In the genomic region with DNA sequence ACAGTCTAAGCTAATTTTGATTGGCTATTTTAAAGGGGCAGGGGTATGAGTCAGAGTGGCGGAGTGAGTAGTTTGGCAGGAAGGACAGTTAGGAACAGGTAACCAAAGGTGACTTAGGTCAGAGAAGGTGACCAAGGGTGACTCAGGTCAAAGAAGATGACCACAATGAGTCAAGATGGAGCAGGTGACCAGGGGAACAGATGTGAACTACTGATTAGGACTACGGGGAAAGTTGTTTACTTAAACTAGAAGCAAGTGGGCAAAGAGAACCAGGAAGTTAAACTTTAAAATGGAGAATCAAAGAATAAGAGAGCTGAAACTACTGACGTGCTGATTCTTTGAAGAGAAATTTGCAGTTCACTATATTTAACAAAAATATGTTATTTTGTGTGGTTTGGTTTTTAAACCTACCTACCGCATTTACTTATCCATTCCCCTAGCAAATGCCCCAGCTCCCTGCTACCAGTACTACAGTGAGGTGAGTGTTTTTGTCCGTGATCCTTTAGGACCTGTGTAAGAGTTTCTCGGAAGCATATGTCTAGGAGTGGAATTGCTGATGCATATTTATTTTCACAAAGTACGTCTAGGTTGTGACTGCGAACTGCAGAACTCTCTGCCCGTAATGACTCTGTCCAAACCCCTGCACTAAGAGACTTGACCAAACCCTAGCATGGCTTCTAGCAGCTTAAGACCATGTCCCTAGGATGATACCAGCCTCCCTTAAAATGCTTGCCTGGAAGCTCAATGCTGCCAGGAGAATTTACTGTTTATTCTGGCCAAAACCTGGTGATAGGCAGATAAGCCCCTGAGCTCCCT, we compare ENCODE assay signal across 1 cellular context.
TF ChIP-seq lines count a peak whose summit lies in the region.

No MANE protein-coding gene starts in this region.

TF ChIP-seq in K562, 482 proteins besides CTCF, POLR2A, EP300 and RAD21 (continued from another document and continues in another):
- TF ChIP-seq, protein P1, sequence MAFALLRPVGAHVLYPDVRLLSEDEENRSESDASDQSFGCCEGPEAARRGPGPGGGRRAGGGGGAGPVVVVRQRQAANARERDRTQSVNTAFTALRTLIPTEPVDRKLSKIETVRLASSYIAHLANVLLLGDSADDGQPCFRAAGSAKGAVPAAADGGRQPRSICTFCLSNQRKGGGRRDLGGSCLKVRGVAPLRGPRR (CRISPR knock-in tag; IDR thresholded peaks at IDR 0.05) = no peak; the same call in 1 of the 2 replicates
- TF ChIP-seq ATF7 (IDR thresholded peaks at IDR 0.05) = peak; percentile 83
- TF ChIP-seq, protein P2, sequence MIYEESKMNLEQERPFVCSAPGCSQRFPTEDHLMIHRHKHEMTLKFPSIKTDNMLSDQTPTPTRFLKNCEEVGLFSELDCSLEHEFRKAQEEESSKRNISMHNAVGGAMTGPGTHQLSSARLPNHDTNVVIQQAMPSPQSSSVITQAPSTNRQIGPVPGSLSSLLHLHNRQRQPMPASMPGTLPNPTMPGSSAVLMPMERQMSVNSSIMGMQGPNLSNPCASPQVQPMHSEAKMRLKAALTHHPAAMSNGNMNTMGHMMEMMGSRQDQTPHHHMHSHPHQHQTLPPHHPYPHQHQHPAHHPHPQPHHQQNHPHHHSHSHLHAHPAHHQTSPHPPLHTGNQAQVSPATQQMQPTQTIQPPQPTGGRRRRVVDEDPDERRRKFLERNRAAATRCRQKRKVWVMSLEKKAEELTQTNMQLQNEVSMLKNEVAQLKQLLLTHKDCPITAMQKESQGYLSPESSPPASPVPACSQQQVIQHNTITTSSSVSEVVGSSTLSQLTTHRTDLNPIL (CRISPR knock-in tag; IDR thresholded peaks at IDR 0.05) = no peak
- TF ChIP-seq, protein P3, sequence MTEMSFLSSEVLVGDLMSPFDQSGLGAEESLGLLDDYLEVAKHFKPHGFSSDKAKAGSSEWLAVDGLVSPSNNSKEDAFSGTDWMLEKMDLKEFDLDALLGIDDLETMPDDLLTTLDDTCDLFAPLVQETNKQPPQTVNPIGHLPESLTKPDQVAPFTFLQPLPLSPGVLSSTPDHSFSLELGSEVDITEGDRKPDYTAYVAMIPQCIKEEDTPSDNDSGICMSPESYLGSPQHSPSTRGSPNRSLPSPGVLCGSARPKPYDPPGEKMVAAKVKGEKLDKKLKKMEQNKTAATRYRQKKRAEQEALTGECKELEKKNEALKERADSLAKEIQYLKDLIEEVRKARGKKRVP (CRISPR knock-in tag; IDR thresholded peaks at IDR 0.05) = peak; percentile 42; the same call in 1 of the 2 replicates
- TF ChIP-seq, protein P4, sequence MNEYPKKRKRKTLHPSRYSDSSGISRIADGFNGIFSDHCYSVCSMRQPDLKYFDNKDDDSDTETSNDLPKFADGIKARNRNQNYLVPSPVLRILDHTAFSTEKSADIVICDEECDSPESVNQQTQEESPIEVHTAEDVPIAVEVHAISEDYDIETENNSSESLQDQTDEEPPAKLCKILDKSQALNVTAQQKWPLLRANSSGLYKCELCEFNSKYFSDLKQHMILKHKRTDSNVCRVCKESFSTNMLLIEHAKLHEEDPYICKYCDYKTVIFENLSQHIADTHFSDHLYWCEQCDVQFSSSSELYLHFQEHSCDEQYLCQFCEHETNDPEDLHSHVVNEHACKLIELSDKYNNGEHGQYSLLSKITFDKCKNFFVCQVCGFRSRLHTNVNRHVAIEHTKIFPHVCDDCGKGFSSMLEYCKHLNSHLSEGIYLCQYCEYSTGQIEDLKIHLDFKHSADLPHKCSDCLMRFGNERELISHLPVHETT (CRISPR knock-in tag; conservative IDR thresholded peaks at IDR 0.05 in 1 of 2, IDR thresholded peaks at IDR 0.05 in 1 of 2) = peak in 1 of 2 experiments; percentile 75; a peak in 2 of 4 replicates
- peak; percentile 93 for TF ChIP-seq DPF2 (IDR thresholded peaks at IDR 0.05)
- peak; percentile 66 for TF ChIP-seq HDAC2 (IDR thresholded peaks at IDR 0.05)
- peak; percentile 81 for TF ChIP-seq TEAD4 (IDR thresholded peaks at IDR 0.05; ENCODE audit: low read length)
- TF ChIP-seq TEAD4 (CRISPR knock-in tag; IDR thresholded peaks at IDR 0.05; ENCODE audit: borderline replicate concordance) = no peak
- peak; percentile 98 for TF ChIP-seq SMARCE1 (IDR thresholded peaks at IDR 0.05)
- TF ChIP-seq SOX6 (IDR thresholded peaks at IDR 0.05) = peak; percentile 94
- TF ChIP-seq SP1 (CRISPR knock-in tag; IDR thresholded peaks at IDR 0.05) = no peak
- peak; percentile 74; the same call in 1 of the 2 replicates for TF ChIP-seq CBFB (CRISPR knock-in tag; IDR thresholded peaks at IDR 0.05)
- TF ChIP-seq MYNN (IDR thresholded peaks at IDR 0.05) = no peak
- no peak for TF ChIP-seq MYNN (CRISPR knock-in tag; IDR thresholded peaks at IDR 0.05)
- peak in 1 of 2 experiments; percentile 66; a peak in 2 of 4 replicates for TF ChIP-seq TBL1XR1 (IDR thresholded peaks at IDR 0.05; ENCODE audit: low read length in 2 of 2)
- TF ChIP-seq BRD9 (IDR thresholded peaks at IDR 0.05; ENCODE audit: low read depth, partially characterized antibody) = peak; percentile 32
- TF ChIP-seq ERF (CRISPR knock-in tag; IDR thresholded peaks at IDR 0.05) = 0 out of 2 replicates have a peak, but pooled peaks have one; percentile 23
- TF ChIP-seq FOXP1 (CRISPR knock-in tag; IDR thresholded peaks at IDR 0.05) = no peak
- TF ChIP-seq RBBP5 (IDR thresholded peaks at IDR 0.05; ENCODE audit: borderline replicate concordance, insufficient read depth, low read length, poor library complexity, severe bottlenecking) = no peak
- peak; percentile 54; the same call in 1 of the 2 replicates for TF ChIP-seq GATA2 (CRISPR knock-in tag; IDR thresholded peaks at IDR 0.05)
- no peak for TF ChIP-seq NR2C2 (CRISPR knock-in tag; IDR thresholded peaks at IDR 0.05)
- peak; percentile 74 for TF ChIP-seq NR2C2 (tag; IDR thresholded peaks at IDR 0.05)
- no peak for TF ChIP-seq HMG20B (CRISPR knock-in tag; IDR thresholded peaks at IDR 0.05)
- TF ChIP-seq, protein P5, sequence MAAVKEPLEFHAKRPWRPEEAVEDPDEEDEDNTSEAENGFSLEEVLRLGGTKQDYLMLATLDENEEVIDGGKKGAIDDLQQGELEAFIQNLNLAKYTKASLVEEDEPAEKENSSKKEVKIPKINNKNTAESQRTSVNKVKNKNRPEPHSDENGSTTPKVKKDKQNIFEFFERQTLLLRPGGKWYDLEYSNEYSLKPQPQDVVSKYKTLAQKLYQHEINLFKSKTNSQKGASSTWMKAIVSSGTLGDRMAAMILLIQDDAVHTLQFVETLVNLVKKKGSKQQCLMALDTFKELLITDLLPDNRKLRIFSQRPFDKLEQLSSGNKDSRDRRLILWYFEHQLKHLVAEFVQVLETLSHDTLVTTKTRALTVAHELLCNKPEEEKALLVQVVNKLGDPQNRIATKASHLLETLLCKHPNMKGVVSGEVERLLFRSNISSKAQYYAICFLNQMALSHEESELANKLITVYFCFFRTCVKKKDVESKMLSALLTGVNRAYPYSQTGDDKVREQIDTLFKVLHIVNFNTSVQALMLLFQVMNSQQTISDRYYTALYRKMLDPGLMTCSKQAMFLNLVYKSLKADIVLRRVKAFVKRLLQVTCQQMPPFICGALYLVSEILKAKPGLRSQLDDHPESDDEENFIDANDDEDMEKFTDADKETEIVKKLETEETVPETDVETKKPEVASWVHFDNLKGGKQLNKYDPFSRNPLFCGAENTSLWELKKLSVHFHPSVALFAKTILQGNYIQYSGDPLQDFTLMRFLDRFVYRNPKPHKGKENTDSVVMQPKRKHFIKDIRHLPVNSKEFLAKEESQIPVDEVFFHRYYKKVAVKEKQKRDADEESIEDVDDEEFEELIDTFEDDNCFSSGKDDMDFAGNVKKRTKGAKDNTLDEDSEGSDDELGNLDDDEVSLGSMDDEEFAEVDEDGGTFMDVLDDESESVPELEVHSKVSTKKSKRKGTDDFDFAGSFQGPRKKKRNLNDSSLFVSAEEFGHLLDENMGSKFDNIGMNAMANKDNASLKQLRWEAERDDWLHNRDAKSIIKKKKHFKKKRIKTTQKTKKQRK (IDR thresholded peaks at IDR 0.05; ENCODE audit: borderline replicate concordance, low read depth, low read length) = no peak
- no peak for TF ChIP-seq CCAR2 (IDR thresholded peaks at IDR 0.05; ENCODE audit: low read depth, low read length)
- TF ChIP-seq, protein P6, sequence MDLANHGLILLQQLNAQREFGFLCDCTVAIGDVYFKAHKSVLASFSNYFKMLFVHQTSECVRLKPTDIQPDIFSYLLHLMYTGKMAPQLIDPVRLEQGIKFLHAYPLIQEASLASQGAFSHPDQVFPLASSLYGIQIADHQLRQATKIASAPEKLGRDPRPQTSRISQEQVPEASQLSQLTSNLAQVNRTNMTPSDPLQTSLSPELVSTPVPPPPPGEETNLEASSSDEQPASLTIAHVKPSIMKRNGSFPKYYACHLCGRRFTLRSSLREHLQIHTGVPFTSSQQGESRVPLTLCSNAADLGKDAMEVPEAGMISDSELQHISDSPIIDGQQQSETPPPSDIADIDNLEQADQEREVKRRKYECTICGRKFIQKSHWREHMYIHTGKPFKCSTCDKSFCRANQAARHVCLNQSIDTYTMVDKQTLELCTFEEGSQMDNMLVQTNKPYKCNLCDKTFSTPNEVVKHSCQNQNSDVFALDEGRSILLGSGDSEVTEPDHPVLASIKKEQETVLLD (IDR thresholded peaks at IDR 0.05) = peak; percentile 66; the same call in 1 of the 2 replicates
- TF ChIP-seq NCOR1 (IDR thresholded peaks at IDR 0.05) = peak; percentile 77
- TF ChIP-seq, protein P7, sequence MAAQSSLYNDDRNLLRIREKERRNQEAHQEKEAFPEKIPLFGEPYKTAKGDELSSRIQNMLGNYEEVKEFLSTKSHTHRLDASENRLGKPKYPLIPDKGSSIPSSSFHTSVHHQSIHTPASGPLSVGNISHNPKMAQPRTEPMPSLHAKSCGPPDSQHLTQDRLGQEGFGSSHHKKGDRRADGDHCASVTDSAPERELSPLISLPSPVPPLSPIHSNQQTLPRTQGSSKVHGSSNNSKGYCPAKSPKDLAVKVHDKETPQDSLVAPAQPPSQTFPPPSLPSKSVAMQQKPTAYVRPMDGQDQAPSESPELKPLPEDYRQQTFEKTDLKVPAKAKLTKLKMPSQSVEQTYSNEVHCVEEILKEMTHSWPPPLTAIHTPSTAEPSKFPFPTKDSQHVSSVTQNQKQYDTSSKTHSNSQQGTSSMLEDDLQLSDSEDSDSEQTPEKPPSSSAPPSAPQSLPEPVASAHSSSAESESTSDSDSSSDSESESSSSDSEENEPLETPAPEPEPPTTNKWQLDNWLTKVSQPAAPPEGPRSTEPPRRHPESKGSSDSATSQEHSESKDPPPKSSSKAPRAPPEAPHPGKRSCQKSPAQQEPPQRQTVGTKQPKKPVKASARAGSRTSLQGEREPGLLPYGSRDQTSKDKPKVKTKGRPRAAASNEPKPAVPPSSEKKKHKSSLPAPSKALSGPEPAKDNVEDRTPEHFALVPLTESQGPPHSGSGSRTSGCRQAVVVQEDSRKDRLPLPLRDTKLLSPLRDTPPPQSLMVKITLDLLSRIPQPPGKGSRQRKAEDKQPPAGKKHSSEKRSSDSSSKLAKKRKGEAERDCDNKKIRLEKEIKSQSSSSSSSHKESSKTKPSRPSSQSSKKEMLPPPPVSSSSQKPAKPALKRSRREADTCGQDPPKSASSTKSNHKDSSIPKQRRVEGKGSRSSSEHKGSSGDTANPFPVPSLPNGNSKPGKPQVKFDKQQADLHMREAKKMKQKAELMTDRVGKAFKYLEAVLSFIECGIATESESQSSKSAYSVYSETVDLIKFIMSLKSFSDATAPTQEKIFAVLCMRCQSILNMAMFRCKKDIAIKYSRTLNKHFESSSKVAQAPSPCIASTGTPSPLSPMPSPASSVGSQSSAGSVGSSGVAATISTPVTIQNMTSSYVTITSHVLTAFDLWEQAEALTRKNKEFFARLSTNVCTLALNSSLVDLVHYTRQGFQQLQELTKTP (IDR thresholded peaks at IDR 0.05; ENCODE audit: low read depth in 1 of 2, partially characterized antibody in 2 of 2) = peak; percentile 37 to 65
- peak; percentile 92 for TF ChIP-seq MTA1 (IDR thresholded peaks at IDR 0.05; ENCODE audit: borderline replicate concordance)
- peak; percentile 65; the same call in 1 of the 2 replicates for TF ChIP-seq C11orf30 (IDR thresholded peaks at IDR 0.05; ENCODE audit: low read depth)
- TF ChIP-seq, protein P8, sequence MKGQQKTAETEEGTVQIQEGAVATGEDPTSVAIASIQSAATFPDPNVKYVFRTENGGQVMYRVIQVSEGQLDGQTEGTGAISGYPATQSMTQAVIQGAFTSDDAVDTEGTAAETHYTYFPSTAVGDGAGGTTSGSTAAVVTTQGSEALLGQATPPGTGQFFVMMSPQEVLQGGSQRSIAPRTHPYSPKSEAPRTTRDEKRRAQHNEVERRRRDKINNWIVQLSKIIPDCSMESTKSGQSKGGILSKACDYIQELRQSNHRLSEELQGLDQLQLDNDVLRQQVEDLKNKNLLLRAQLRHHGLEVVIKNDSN (CRISPR knock-in tag; IDR thresholded peaks at IDR 0.05) = peak; percentile 31; the same call in 1 of the 2 replicates
- peak; percentile 68; the same call in 1 of the 2 replicates for TF ChIP-seq ELF1 (tag; IDR thresholded peaks at IDR 0.05)
- peak; percentile 98 for TF ChIP-seq ESRRA (IDR thresholded peaks at IDR 0.05; ENCODE audit: borderline replicate concordance, low read depth)
- TF ChIP-seq CBFA2T3 (IDR thresholded peaks at IDR 0.05) = peak; percentile 81
- no peak for TF ChIP-seq ZNF431 (CRISPR knock-in tag; IDR thresholded peaks at IDR 0.05)
- TF ChIP-seq MTA2 (IDR thresholded peaks at IDR 0.05; ENCODE audit: low read depth) = peak; percentile 83
- TF ChIP-seq MAFK (IDR thresholded peaks at IDR 0.05; ENCODE audit: low read length) = peak; percentile 24; the same call in 1 of the 2 replicates
- 0 out of 2 replicates have a peak, but pooled peaks have one; percentile 46 for TF ChIP-seq JUNB (CRISPR knock-in tag; conservative IDR thresholded peaks at IDR 0.05)
- TF ChIP-seq YBX1 (IDR thresholded peaks at IDR 0.05) = no peak
- 0 out of 2 replicates have a peak, but pooled peaks have one; percentile 29 for TF ChIP-seq MYC (IDR thresholded peaks at IDR 0.05; ENCODE audit: low read depth, low read length)
- no peak for TF ChIP-seq MYC (CRISPR knock-in tag; IDR thresholded peaks at IDR 0.05; ENCODE audit: borderline replicate concordance, low read depth)
- TF ChIP-seq, protein P9, sequence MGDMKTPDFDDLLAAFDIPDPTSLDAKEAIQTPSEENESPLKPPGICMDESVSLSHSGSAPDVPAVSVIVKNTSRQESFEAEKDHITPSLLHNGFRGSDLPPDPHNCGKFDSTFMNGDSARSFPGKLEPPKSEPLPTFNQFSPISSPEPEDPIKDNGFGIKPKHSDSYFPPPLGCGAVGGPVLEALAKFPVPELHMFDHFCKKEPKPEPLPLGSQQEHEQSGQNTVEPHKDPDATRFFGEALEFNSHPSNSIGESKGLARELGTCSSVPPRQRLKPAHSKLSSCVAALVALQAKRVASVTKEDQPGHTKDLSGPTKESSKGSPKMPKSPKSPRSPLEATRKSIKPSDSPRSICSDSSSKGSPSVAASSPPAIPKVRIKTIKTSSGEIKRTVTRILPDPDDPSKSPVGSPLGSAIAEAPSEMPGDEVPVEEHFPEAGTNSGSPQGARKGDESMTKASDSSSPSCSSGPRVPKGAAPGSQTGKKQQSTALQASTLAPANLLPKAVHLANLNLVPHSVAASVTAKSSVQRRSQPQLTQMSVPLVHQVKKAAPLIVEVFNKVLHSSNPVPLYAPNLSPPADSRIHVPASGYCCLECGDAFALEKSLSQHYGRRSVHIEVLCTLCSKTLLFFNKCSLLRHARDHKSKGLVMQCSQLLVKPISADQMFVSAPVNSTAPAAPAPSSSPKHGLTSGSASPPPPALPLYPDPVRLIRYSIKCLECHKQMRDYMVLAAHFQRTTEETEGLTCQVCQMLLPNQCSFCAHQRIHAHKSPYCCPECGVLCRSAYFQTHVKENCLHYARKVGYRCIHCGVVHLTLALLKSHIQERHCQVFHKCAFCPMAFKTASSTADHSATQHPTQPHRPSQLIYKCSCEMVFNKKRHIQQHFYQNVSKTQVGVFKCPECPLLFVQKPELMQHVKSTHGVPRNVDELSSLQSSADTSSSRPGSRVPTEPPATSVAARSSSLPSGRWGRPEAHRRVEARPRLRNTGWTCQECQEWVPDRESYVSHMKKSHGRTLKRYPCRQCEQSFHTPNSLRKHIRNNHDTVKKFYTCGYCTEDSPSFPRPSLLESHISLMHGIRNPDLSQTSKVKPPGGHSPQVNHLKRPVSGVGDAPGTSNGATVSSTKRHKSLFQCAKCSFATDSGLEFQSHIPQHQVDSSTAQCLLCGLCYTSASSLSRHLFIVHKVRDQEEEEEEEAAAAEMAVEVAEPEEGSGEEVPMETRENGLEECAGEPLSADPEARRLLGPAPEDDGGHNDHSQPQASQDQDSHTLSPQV (IDR thresholded peaks at IDR 0.05) = peak; percentile 32
